Comparison of ENCODE assay signal across 19 cellular contexts in genomic region chr17:156946-157345, GRCh38. TPM values are rescaled to one million over a fixed set of nuclear protein-coding genes. Genes with fewer than 3 reads are reported as not detected.
DNase-seq lines count a peak whose midpoint lies in the region; ATAC-seq, FAIRE-seq and TF ChIP-seq lines count a peak whose summit lies in the region.
"Had no signal": no experiment of that assay in that cellular context is flagged by ENCODE, and none has a peak within 500 bp of the region (broad histone marks: within the 10 kb centered on the region; RNA-seq: fewer than 3 reads in every experiment).

No MANE protein-coding gene starts in this region.

- H3K36me3 Mint-ChIP-seq in chondrocyte (ENCODE audit: low read depth) = no peaks in the 10 kb centered on the region
- no peaks in the 10 kb centered on the region for H3K36me3 Mint-ChIP-seq in stimulated activated naive B cell treated with anti-CD40 and anti-IgM and Interleukin-4, amounts not matched to agents 10 μg/mL and 1 μg/mL and 100 μg/mL, for 72 hours
- H3K36me3 Mint-ChIP-seq: CD4-positive, alpha-beta memory T cell had no signal

- no peak overlapping the region for H3K27ac Mint-ChIP-seq in chondrocyte (ENCODE audit: unreplicated experiment)
- peak overlapping the region; percentile 31 for H3K27ac Mint-ChIP-seq in stimulated activated naive B cell treated with anti-CD40 and anti-IgM and Interleukin-4, amounts not matched to agents 10 μg/mL and 1 μg/mL and 100 μg/mL, for 72 hours
- H3K27ac Mint-ChIP-seq: CD4-positive, alpha-beta memory T cell had no signal

- H3K4me3 Mint-ChIP-seq in chondrocyte (ENCODE audit: unreplicated experiment) = no peak overlapping the region
- no peak overlapping the region for H3K4me3 Mint-ChIP-seq in stimulated activated naive B cell treated with anti-CD40 and anti-IgM and Interleukin-4, amounts not matched to agents 10 μg/mL and 1 μg/mL and 100 μg/mL, for 72 hours
- H3K4me3 Mint-ChIP-seq: CD4-positive, alpha-beta memory T cell had no signal

- H3K4me3 ChIP-seq in kidney (ENCODE audit: low read length in 2 of 2) = no peak overlapping the region
- H3K4me3 ChIP-seq: GM12878, HAP-1 had no signal

- no peaks in the 10 kb centered on the region for H3K36me3 ChIP-seq in kidney (ENCODE audit: control insufficient read depth in 1 of 2, insufficient read depth in 2 of 2, low read length in 2 of 2)
- H3K36me3 ChIP-seq: BE2C, HAP-1 had no signal

- no peaks in the 10 kb centered on the region for H3K4me1 Mint-ChIP-seq in chondrocyte (ENCODE audit: low read depth)
- no peaks in the 10 kb centered on the region for H3K4me1 Mint-ChIP-seq in stimulated activated naive B cell treated with anti-CD40 and anti-IgM and Interleukin-4, amounts not matched to agents 10 μg/mL and 1 μg/mL and 100 μg/mL, for 72 hours
- H3K4me1 Mint-ChIP-seq: CD4-positive, alpha-beta memory T cell had no signal

- no peak for FAIRE-seq in kidney (lab: Jason Lieb, UNC)
- FAIRE-seq: A204.1, GM12878 had no signal

- intact Hi-C loops in left ventricle myocardium superior (cut with micrococcal nuclease) = no loop called here
- intact Hi-C loops in Right ventricle myocardium superior (cut with DNase I) = no loop called here
- intact Hi-C loops in kidney (cut with DNase I) = no loop called here

- ATAC-seq in left ventricle myocardium superior (no peak), Right ventricle myocardium superior (ENCODE audit: poor library complexity) (no peak)
- no peak for ATAC-seq in stimulated activated naive B cell treated with anti-CD40 and anti-IgM and Interleukin-4, amounts not matched to agents 10 μg/mL and 1 μg/mL and 100 μg/mL, for 72 hours (replicated peaks)
- ATAC-seq: GM12878 had no signal

- peaks cover 6% of the 10 kb centered on the region for H3K27me3 Mint-ChIP-seq in chondrocyte (ENCODE audit: low read depth)
- H3K27me3 Mint-ChIP-seq in stimulated activated naive B cell treated with anti-CD40 and anti-IgM and Interleukin-4, amounts not matched to agents 10 μg/mL and 1 μg/mL and 100 μg/mL, for 72 hours = peaks cover 10 to 27% of the 10 kb centered on the region in 2 donors

- no peak overlapping the region for H3K9ac ChIP-seq in kidney (ENCODE audit: low read length in 2 of 2)

- no peaks in the 10 kb centered on the region for H3K9me3 Mint-ChIP-seq in chondrocyte (ENCODE audit: low read depth)
- H3K9me3 Mint-ChIP-seq in stimulated activated naive B cell treated with anti-CD40 and anti-IgM and Interleukin-4, amounts not matched to agents 10 μg/mL and 1 μg/mL and 100 μg/mL, for 72 hours = no peaks in the 10 kb centered on the region
- H3K9me3 Mint-ChIP-seq: CD4-positive, alpha-beta memory T cell had no signal

- DNase-seq in left ventricle myocardium superior (peak; percentile 17), Right ventricle myocardium superior (no peak), chondrocyte (ENCODE audit: low spot score) (peak; percentile 83), kidney (peak; percentile 55), NCI-H187 treated with DMSO at 0.1 percent for 48 hours (lab: John Stamatoyannopoulos, UW) (no peak), GOT3 (lab: John Stamatoyannopoulos, UW) (no peak)
- DNase-seq in stimulated activated naive B cell treated with anti-CD40 and anti-IgM and Interleukin-4, amounts not matched to agents 10 μg/mL and 1 μg/mL and 100 μg/mL, for 72 hours = no peak
- DNase-seq: ACHN; BE2C; CD4-positive, alpha-beta memory T cell; DND-41; EL had no signal

- H3K9me3 ChIP-seq in kidney (ENCODE audit: control insufficient read depth in 1 of 2, low read length in 2 of 2) = no peaks in the 10 kb centered on the region
- H3K9me3 ChIP-seq: BE2C, HAP-1 had no signal

- no peak overlapping the region for H3K27ac ChIP-seq in kidney (ENCODE audit: low read depth in 2 of 2, low read length in 2 of 2)
- H3K27ac ChIP-seq: C4-2B had no signal

- H3K4me1 ChIP-seq in kidney (ENCODE audit: control insufficient read depth in 1 of 2, insufficient read depth in 1 of 2, low read depth in 1 of 2, low read length in 2 of 2) = no peaks in the 10 kb centered on the region
- H3K4me1 ChIP-seq: BE2C, HAP-1 had no signal

- TF ChIP-seq CTCF in chondrocyte (IDR thresholded peaks at IDR 0.05) (no peak), kidney (IDR thresholded peaks at IDR 0.05; ENCODE audit: borderline replicate concordance, extremely low read depth, insufficient read depth) (no peak)

RNA-seq across cellular contexts. Expression of gene SCGB1C2, which starts 19.6 kb away (rescaled TPM):
- not detected for total RNA-seq in left ventricle myocardium superior
- not detected for total RNA-seq in Right ventricle myocardium superior
- total RNA-seq in chondrocyte = not detected in 3 replicates
- not detected for total RNA-seq in kidney
- polyA plus RNA-seq in kidney (ENCODE audit: insufficient read depth, low read depth, low replicate concordance) = not detected
- total RNA-seq: CD4-positive, alpha-beta memory T cell; G401; GM12878; H4; HT-29 had no signal
- polyA plus RNA-seq: CD4-positive, alpha-beta memory T cell; GM12878 had no signal

RNA-seq across cellular contexts. Expression of gene DOC2B, which starts 24.5 kb away (rescaled TPM):
- 3.9 TPM for total RNA-seq in left ventricle myocardium superior
- 3.4 TPM for total RNA-seq in Right ventricle myocardium superior
- 0.31 to 0.64 TPM (median 0.32 TPM) in 3 replicates for total RNA-seq in chondrocyte
- total RNA-seq in kidney = 21.6 TPM
- polyA plus RNA-seq in kidney (ENCODE audit: insufficient read depth, low read depth, low replicate concordance) = 4.2 TPM
- total RNA-seq: G401, GM12878, H4, HT-29 had no signal
- polyA plus RNA-seq: CD4-positive, alpha-beta memory T cell; GM12878 had no signal

Comparison
In these comparisons a context has a peak if more than half of its experiments do, and no peak if none do; other contexts are left out.
1. DNase-seq: peak in left ventricle myocardium superior (single experiment), chondrocyte (single experiment) and kidney (single experiment); none in Right ventricle myocardium superior (single experiment), stimulated activated naive B cell treated with anti-CD40 and anti-IgM and Interleukin-4, amounts not matched to agents 10 μg/mL and 1 μg/mL and 100 μg/mL, for 72 hours (single experiment), NCI-H187 treated with DMSO at 0.1 percent for 48 hours (single experiment) and GOT3 (single experiment).